Comparison of ENCODE assay signal across 8 cellular contexts in genomic region chr17:72419866-72420774, GRCh38.
A peak's percentile ranks its signal among the peaks of the same experiment; 100 is the strongest.
DNase-seq lines count a peak whose midpoint lies in the region; ATAC-seq, FAIRE-seq and TF ChIP-seq lines count a peak whose summit lies in the region.

No MANE protein-coding gene starts in this region.

- H3K27me3 ChIP-seq in mammary epithelial cell (ENCODE audit: insufficient read depth, low read length): no peaks in the 10 kb centered on the region

- H3K9me3 ChIP-seq in A549 (peaks cover 29% of the 10 kb centered on the region), mammary epithelial cell (replicated peaks; ENCODE audit: insufficient read depth, low read length) (peaks cover 13% of the 10 kb centered on the region)

- POLR2A ChIA-PET in A549 (lab: Yijun Ruan, JAX): no interaction called here

- peak overlapping the region; percentile 87 for H3K4me2 ChIP-seq in A549
- no peak overlapping the region for H3K4me2 ChIP-seq in mammary epithelial cell (ENCODE audit: insufficient read depth, low read depth, low read length)

- H3K36me3 Mint-ChIP-seq in activated T-helper 1 cell treated with anti-CD3 and anti-CD28 coated beads, Interleukin-12 subunit alpha, Interleukin-12 subunit beta, Interleukin-2, Interleukin-4 antibody, amounts not matched to agents 30 ng/mL and 10 ng/mL and 1 ng/mL, durations not matched to agents 14 hours and 24 hours and 36 hours (ENCODE audit: low read depth): peaks cover 3% of the 10 kb centered on the region

- dilution Hi-C loops in mammary epithelial cell (cut with HindIII; ENCODE audit: low sequenced_read_pairs): no loop called here

- no peaks in the 10 kb centered on the region for H4K20me1 ChIP-seq in mammary epithelial cell (ENCODE audit: insufficient read depth, low read length)

- intact Hi-C loops in mammary epithelial cell (cut with micrococcal nuclease): loop anchor here (5.0 to 10.0 kb wide), 3 partner anchors 92 to 298 kb away; partner anchors contain the start of gene SOX9
- intact Hi-C loops in activated T-helper 1 cell treated with anti-CD3 and anti-CD28 coated beads, Interleukin-12 subunit alpha, Interleukin-12 subunit beta, Interleukin-2, Interleukin-4 antibody, amounts not matched to agents 30 ng/mL and 10 ng/mL and 1 ng/mL, durations not matched to agents 14 hours and 24 hours and 36 hours (cut with micrococcal nuclease): no loop called here

- H3K79me2 ChIP-seq in mammary epithelial cell (ENCODE audit: insufficient read depth, low read length): peaks cover 86% of the 10 kb centered on the region

- TF ChIP-seq RAD21 in A549 (conservative IDR thresholded peaks at IDR 0.05 in 1 of 2, IDR thresholded peaks at IDR 0.05 in 1 of 2): no peak

- TF ChIP-seq EP300 in A549 (IDR thresholded peaks at IDR 0.05): no peak

- no TSS peak for BruUV-seq in mammary epithelial cell (replicated peaks; lab: Mats Ljungman, UMichigan)

- no peak overlapping the region for H2AFZ ChIP-seq in mammary epithelial cell (ENCODE audit: low read depth, low read length)

- 79% methylated on average over 11 of the region's 11 CpGs for WGBS in A549 (ENCODE audit: missing lambda C conversion rate)
- WGBS in mammary epithelial cell (ENCODE audit: low coverage, missing lambda C conversion rate): 53% methylated on average over 7 of the region's 11 CpGs

- no peak for FAIRE-seq in A549 (lab: Jason Lieb, UNC)

- H3K27ac ChIP-seq in A549 (peak overlapping the region; percentile 92 to 94), mammary epithelial cell (ENCODE audit: insufficient read depth, low read depth, low read length) (peak overlapping the region; percentile 92)

- H3K4me3 Mint-ChIP-seq in activated T-helper 1 cell treated with anti-CD3 and anti-CD28 coated beads, Interleukin-12 subunit alpha, Interleukin-12 subunit beta, Interleukin-2, Interleukin-4 antibody, amounts not matched to agents 30 ng/mL and 10 ng/mL and 1 ng/mL, durations not matched to agents 14 hours and 24 hours and 36 hours: no peak overlapping the region

- peaks cover 7% of the 10 kb centered on the region for H3K36me3 ChIP-seq in mammary epithelial cell (ENCODE audit: insufficient read depth, low read length)

- H3K4me1 ChIP-seq in A549 (peaks cover 64% of the 10 kb centered on the region), mammary epithelial cell (ENCODE audit: insufficient read depth, low read length) (peaks cover 63% of the 10 kb centered on the region)

- ATAC-seq in A549: peak in 1 of 2 experiments; percentile 0; a peak in 1 of 6 replicates
- peak; percentile 60 for ATAC-seq in GM19324 (IDR thresholded peaks at IDR 0.05; ENCODE audit: low FRiP score, unreplicated experiment)
- ATAC-seq in HG03139 (IDR thresholded peaks at IDR 0.05; ENCODE audit: unreplicated experiment): peak; percentile 51

- H3K27ac Mint-ChIP-seq in activated T-helper 1 cell treated with anti-CD3 and anti-CD28 coated beads, Interleukin-12 subunit alpha, Interleukin-12 subunit beta, Interleukin-2, Interleukin-4 antibody, amounts not matched to agents 30 ng/mL and 10 ng/mL and 1 ng/mL, durations not matched to agents 14 hours and 24 hours and 36 hours: no peak overlapping the region

- no peak overlapping the region for H3K4me3 ChIP-seq in A549
- H3K4me3 ChIP-seq in mammary epithelial cell (replicated peaks in 1 of 3; ENCODE audit: insufficient read depth in 1 of 3, low read depth in 2 of 3, low read length in 3 of 3): no peak overlapping the region

- in situ Hi-C loops in mammary epithelial cell (cut with MboI; ENCODE audit: low sequenced_read_pairs in 2 of 2): loop anchor here in 1 of 2 donors (10.0 kb wide), 1 partner anchor 295 kb away; the partner anchor contains the start of gene SOX9
- in situ Hi-C loops in G401 (cut with HindIII; ENCODE audit: low sequenced_read_pairs): no loop called here

- H3K9me3 Mint-ChIP-seq in activated T-helper 1 cell treated with anti-CD3 and anti-CD28 coated beads, Interleukin-12 subunit alpha, Interleukin-12 subunit beta, Interleukin-2, Interleukin-4 antibody, amounts not matched to agents 30 ng/mL and 10 ng/mL and 1 ng/mL, durations not matched to agents 14 hours and 24 hours and 36 hours: peaks cover 17% of the 10 kb centered on the region

- CTCF ChIA-PET in A549 (lab: Yijun Ruan, JAX) (interaction anchor here (0.6 to 3.5 kb wide), 6 partner anchors 17 to 1783 kb away, joined by 3 to 13 read pairs (median 4); no protein-coding TSS in a partner anchor), mammary epithelial cell (lab: Charles Lee; ENCODE audit: low non-redundant PET) (no interaction called here)

- no peaks in the 10 kb centered on the region for H3K27me3 Mint-ChIP-seq in activated T-helper 1 cell treated with anti-CD3 and anti-CD28 coated beads, Interleukin-12 subunit alpha, Interleukin-12 subunit beta, Interleukin-2, Interleukin-4 antibody, amounts not matched to agents 30 ng/mL and 10 ng/mL and 1 ng/mL, durations not matched to agents 14 hours and 24 hours and 36 hours (ENCODE audit: insufficient read depth)

- TF ChIP-seq CTCF in A549 (IDR thresholded peaks at IDR 0.05) (no peak), mammary epithelial cell (conservative IDR thresholded peaks at IDR 0.05 in 1 of 2, IDR thresholded peaks at IDR 0.05 in 1 of 2; ENCODE audit: extremely low read depth in 1 of 2, insufficient read depth in 1 of 2, low read depth in 1 of 2, low read length in 2 of 2) (no peak)

- H3K9ac ChIP-seq in mammary epithelial cell (ENCODE audit: insufficient read depth, low read length): peak overlapping the region; percentile 36

- peaks cover 4% of the 10 kb centered on the region for H3K4me1 Mint-ChIP-seq in activated T-helper 1 cell treated with anti-CD3 and anti-CD28 coated beads, Interleukin-12 subunit alpha, Interleukin-12 subunit beta, Interleukin-2, Interleukin-4 antibody, amounts not matched to agents 30 ng/mL and 10 ng/mL and 1 ng/mL, durations not matched to agents 14 hours and 24 hours and 36 hours (ENCODE audit: low read depth)

- no peak for TF ChIP-seq POLR2A in A549 (IDR thresholded peaks at IDR 0.05; ENCODE audit: low read length)

- DNase-seq in A549 (ENCODE audit: low read depth in 1 of 2, low spot score in 1 of 2): no peak
- no peak for DNase-seq in mammary epithelial cell
- no peak for DNase-seq in AG20443 (ENCODE audit: low spot score)
- DNase-seq in activated T-helper 1 cell treated with anti-CD3 and anti-CD28 coated beads, Interleukin-12 subunit alpha, Interleukin-12 subunit beta, Interleukin-2, Interleukin-4 antibody, amounts not matched to agents 30 ng/mL and 10 ng/mL and 1 ng/mL, durations not matched to agents 14 hours and 24 hours and 36 hours (ENCODE audit: low spot score): no peak
- no peak for DNase-seq in G401 (ENCODE audit: low spot score)
- DNase-seq in iPS-NIHi7 (ENCODE audit: extremely low spot score): no peak

TF ChIP-seq in A549, 52 proteins besides CTCF, POLR2A, EP300 and RAD21:
- TF ChIP-seq, protein P1, sequence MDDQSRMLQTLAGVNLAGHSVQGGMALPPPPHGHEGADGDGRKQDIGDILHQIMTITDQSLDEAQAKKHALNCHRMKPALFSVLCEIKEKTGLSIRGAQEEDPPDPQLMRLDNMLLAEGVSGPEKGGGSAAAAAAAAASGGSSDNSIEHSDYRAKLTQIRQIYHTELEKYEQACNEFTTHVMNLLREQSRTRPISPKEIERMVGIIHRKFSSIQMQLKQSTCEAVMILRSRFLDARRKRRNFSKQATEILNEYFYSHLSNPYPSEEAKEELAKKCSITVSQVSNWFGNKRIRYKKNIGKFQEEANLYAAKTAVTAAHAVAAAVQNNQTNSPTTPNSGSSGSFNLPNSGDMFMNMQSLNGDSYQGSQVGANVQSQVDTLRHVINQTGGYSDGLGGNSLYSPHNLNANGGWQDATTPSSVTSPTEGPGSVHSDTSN (IDR thresholded peaks at IDR 0.05): no peak
- no peak for TF ChIP-seq RFX5 (IDR thresholded peaks at IDR 0.05)
- TF ChIP-seq FOSB (CRISPR knock-in tag; IDR thresholded peaks at IDR 0.05): no peak
- TF ChIP-seq KDM1A (IDR thresholded peaks at IDR 0.05; ENCODE audit: low read depth): no peak
- TF ChIP-seq POLR2AphosphoS2 (conservative IDR thresholded peaks at IDR 0.05; ENCODE audit: low read length): no peak
- TF ChIP-seq, protein P2, sequence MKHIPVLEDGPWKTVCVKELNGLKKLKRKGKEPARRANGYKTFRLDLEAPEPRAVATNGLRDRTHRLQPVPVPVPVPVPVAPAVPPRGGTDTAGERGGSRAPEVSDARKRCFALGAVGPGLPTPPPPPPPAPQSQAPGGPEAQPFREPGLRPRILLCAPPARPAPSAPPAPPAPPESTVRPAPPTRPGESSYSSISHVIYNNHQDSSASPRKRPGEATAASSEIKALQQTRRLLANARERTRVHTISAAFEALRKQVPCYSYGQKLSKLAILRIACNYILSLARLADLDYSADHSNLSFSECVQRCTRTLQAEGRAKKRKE (CRISPR knock-in tag; IDR thresholded peaks at IDR 0.05; ENCODE audit: low read depth): no peak
